In the genomic region with DNA sequence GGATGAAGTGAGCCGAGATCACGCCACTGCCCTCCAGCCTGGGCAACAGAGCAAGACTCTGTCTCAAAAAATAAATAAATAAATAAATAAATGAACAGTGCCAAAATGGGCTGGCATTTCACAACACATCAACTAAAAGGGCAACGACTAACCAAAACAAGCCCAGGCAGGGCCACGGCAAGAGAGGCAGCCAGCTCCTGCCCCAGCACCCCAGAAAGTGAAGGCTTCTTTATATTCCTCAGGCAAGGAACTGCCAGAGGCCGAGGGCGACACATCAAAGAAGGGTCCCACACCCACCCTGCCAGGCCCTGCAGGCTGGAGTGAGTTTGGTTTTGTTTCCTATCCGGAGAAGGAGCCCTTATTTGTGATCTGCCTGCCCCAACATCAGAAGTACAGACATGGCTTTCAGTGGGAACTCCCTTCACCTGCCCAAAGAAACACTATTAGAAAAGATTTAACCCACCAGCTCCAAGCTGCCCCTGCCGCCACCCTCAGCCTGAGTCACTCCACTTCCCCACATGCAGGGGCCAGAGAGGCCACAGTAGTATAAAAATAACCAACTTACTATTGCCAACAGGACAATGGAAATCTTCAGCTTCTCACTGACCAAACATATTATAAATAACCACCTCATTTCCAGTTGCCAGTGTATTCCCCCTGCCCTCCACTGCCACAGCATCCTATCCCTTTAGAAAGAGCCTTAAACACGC, we compare ENCODE assay signal across 11 cellular contexts. TPM values are rescaled to one million over a fixed set of nuclear protein-coding genes. Genes with fewer than 3 reads are reported as not detected.
A peak's percentile ranks its signal among the peaks of the same experiment; 100 is the strongest.
DNase-seq lines count a peak whose midpoint lies in the region; ATAC-seq and TF ChIP-seq lines count a peak whose summit lies in the region.
"Had no signal": no experiment of that assay in that cellular context is flagged by ENCODE, and none has a peak within 500 bp of the region (broad histone marks: within the 10 kb centered on the region; RNA-seq: fewer than 3 reads in every experiment).

No MANE protein-coding gene starts in this region.

- H3K36me3 ChIP-seq in adipocyte (ENCODE audit: control insufficient read depth, insufficient read depth, low read length, severe bottlenecking) (peaks cover 4% of the 10 kb centered on the region), gastrocnemius medialis (no peaks in the 10 kb centered on the region)

- DNase-seq in HPDE6-E6E7 (ENCODE audit: extremely low spot score) (peak; percentile 53), adipocyte (ENCODE audit: low read depth) (peak; percentile 54), Right ventricle myocardium superior (no peak), gastrocnemius medialis (peak; percentile 63 to 71), SK-N-DZ (ENCODE audit: low spot score) (no peak), DMS79 treated with DMSO at 0.1 percent for 48 hours (lab: John Stamatoyannopoulos, UW) (no peak)
- DNase-seq in activated CD4-positive, CD25-positive, alpha-beta regulatory T cell (lab: John Stamatoyannopoulos, UW): no peak
- no peak for DNase-seq in stimulated activated CD4-positive, alpha-beta T cell treated with anti-CD3 and anti-CD28 coated beads, Interleukin-1b, Interleukin-23, amount 100 ng/mL, for 48 hours
- DNase-seq: activated T-cell treated with anti-CD3 and anti-CD28 coated beads, Interleukin-2, amount 50 U/mL, for 24 hours; NCI-H446 had no signal

- H3K27me3 ChIP-seq in adipocyte (replicated peaks; ENCODE audit: control insufficient read depth, insufficient read depth, low read length) (no peaks in the 10 kb centered on the region), gastrocnemius medialis (no peaks in the 10 kb centered on the region)

- intact Hi-C loops in Right ventricle myocardium superior (cut with DNase I) (no loop called here), gastrocnemius medialis (cut with DNase I; ENCODE audit: low total_unique reads) (no loop called here)

- H3K27ac ChIP-seq in gastrocnemius medialis: peak overlapping the region; percentile 93 to 97 (median 94)

- in situ Hi-C loops in gastrocnemius medialis (cut with MboI; ENCODE audit: low sequenced_read_pairs in 4 of 4): loop anchor here in 2 of 4 donors (10.0 to 25.0 kb wide), 3 partner anchors 51 to 813 kb away; partner anchors contain the start of genes FOXC2 (in 1 of the 2), KLHDC4 (in 1 of the 2) and MTHFSD (in 1 of the 2)

- peak overlapping the region; percentile 72 for H3K9ac ChIP-seq in adipocyte (ENCODE audit: low read length)

- H3K9me3 ChIP-seq in adipocyte (ENCODE audit: control insufficient read depth, low read length): no peaks in the 10 kb centered on the region
- H3K9me3 ChIP-seq in gastrocnemius medialis: no peaks in the 10 kb centered on the region

- H3K4me1 ChIP-seq in adipocyte (ENCODE audit: control insufficient read depth, insufficient read depth, low read length) (peaks cover 19% of the 10 kb centered on the region), gastrocnemius medialis (peaks cover 70 to 71% of the 10 kb centered on the region in 2 donors)

- no peak for TF ChIP-seq CTCF in gastrocnemius medialis (IDR thresholded peaks at IDR 0.05 in 4 of 5, conservative IDR thresholded peaks at IDR 0.05 in 1 of 5)

- H3K4me3 ChIP-seq in adipocyte (ENCODE audit: low read length) (no peak overlapping the region), gastrocnemius medialis (peak overlapping the region; percentile 39 to 55 (median 42))
- H3K4me3 ChIP-seq: K562 had no signal

- peak; percentile 69 for ATAC-seq in Right ventricle myocardium superior (ENCODE audit: poor library complexity)
- ATAC-seq in gastrocnemius medialis: peak; percentile 86 to 89

- TF ChIP-seq POLR2A in gastrocnemius medialis (IDR thresholded peaks at IDR 0.05): peak; percentile 33 to 63

RNA-seq across cellular contexts. Expression of gene FBXO31, which starts 8.0 kb away (rescaled TPM):
- total RNA-seq in Right ventricle myocardium superior (78.9 TPM), gastrocnemius medialis (100 to 1,000 TPM; 156 to 264 (median 201) TPM)
- 16.3 and 28.1 TPM in 2 replicates for polyA plus RNA-seq in SK-N-DZ (2014; cell fraction: cytosol; rRNA removed)
- polyA plus RNA-seq in SK-N-DZ (2014; cell fraction: nucleus; rRNA removed): 25.0 and 32.5 TPM in 2 replicates

RNA-seq across cellular contexts. Expression of gene MAP1LC3B, which starts 16.6 kb away (rescaled TPM):
- total RNA-seq in Right ventricle myocardium superior (118 TPM), gastrocnemius medialis (100 to 1,000 TPM in 3 of 4 donors, 10 to 100 TPM in 1; 76.3 to 165 (median 122) TPM)
- 20.0 and 20.9 TPM in 2 replicates for polyA plus RNA-seq in SK-N-DZ (2014; cell fraction: cytosol; rRNA removed)
- polyA plus RNA-seq in SK-N-DZ (2014; cell fraction: nucleus; rRNA removed): 12.2 and 28.2 TPM in 2 replicates

RNA-seq across cellular contexts. Expression of gene C16orf95, which starts 58.4 kb away (rescaled TPM):
- total RNA-seq in Right ventricle myocardium superior (2.1 TPM), gastrocnemius medialis (1 to 10 TPM in 3 of 4 donors, under 1 TPM in 1; 0.22 to 3.8 (median 1.3) TPM)
- 9.4 and 10.1 TPM in 2 replicates for polyA plus RNA-seq in SK-N-DZ (2014; cell fraction: cytosol; rRNA removed)
- polyA plus RNA-seq in SK-N-DZ (2014; cell fraction: nucleus; rRNA removed): 1.7 and 4.8 TPM in 2 replicates

Comparison
In these comparisons a context has a peak if more than half of its experiments do, and no peak if none do; other contexts are left out.
1. DNase-seq: peak in HPDE6-E6E7 (single experiment), adipocyte (single experiment) and gastrocnemius medialis (2 of 2); none in Right ventricle myocardium superior (single experiment), activated CD4-positive, CD25-positive, alpha-beta regulatory T cell (0 of 4), SK-N-DZ (single experiment), DMS79 treated with DMSO at 0.1 percent for 48 hours (single experiment) and stimulated activated CD4-positive, alpha-beta T cell treated with anti-CD3 and anti-CD28 coated beads, Interleukin-1b, Interleukin-23, amount 100 ng/mL, for 48 hours (single experiment).